In the genomic region with DNA sequence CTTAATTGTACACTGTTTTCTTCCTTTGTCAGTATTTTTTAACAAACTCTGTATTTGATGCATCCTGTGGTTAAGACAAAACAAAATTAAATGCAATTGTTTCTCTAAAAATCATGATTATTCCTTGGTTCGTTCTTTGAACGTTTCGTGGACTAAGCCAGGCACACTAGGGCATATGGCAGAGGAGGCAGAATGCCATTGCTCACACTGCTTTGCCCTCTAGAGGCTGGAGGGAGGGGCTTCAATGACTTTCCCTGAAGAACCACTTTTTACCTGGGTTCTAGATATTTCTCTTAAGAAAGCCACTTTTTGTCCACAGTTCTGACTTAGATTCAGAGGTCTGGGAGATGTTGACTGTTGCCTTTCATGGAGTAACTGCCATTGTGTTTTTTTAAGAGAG, we compare ENCODE assay signal across 25 cellular contexts.
DNase-seq lines count a peak whose midpoint lies in the region; ATAC-seq and TF ChIP-seq lines count a peak whose summit lies in the region.
"Had no signal": no experiment of that assay in that cellular context is flagged by ENCODE, and none has a peak within 500 bp of the region (broad histone marks: within the 10 kb centered on the region; RNA-seq: fewer than 3 reads in every experiment).

No MANE protein-coding gene starts in this region.

- H3K4me1 Mint-ChIP-seq in MCF 10A (ENCODE audit: insufficient read depth, unreplicated experiment): peaks cover 33% of the 10 kb centered on the region
- H3K4me1 Mint-ChIP-seq: memory B cell; stimulated activated naive B cell treated with anti-CD40 and anti-IgM and Interleukin-4, amounts not matched to agents 10 μg/mL and 1 μg/mL and 100 μg/mL, for 72 hours had no signal

- H3K36me3 ChIP-seq in breast epithelium (no peaks in the 10 kb centered on the region), WERI-Rb-1 (no peaks in the 10 kb centered on the region), hepatocyte (replicated peaks; ENCODE audit: insufficient read depth, low read depth) (no peaks in the 10 kb centered on the region), skeletal muscle satellite cell (ENCODE audit: insufficient read depth, low read length) (no peaks in the 10 kb centered on the region)
- H3K36me3 ChIP-seq: HAP-1, suprapubic skin had no signal

- H3K27ac ChIP-seq in breast epithelium (no peak overlapping the region), WERI-Rb-1 (no peak overlapping the region), hepatocyte (peak overlapping the region; percentile 21)
- H3K27ac ChIP-seq: suprapubic skin had no signal

- H3K4me1 ChIP-seq in breast epithelium: no peaks in the 10 kb centered on the region
- no peaks in the 10 kb centered on the region for H3K4me1 ChIP-seq in hepatocyte (ENCODE audit: insufficient read depth)
- H3K4me1 ChIP-seq in skeletal muscle satellite cell (ENCODE audit: control insufficient read depth, insufficient read depth, low read length): peaks cover 27% of the 10 kb centered on the region
- H3K4me1 ChIP-seq: HAP-1, suprapubic skin had no signal

- POLR2A ChIA-PET in MCF 10A (lab: Yijun Ruan, JAX): interaction anchor here (1.0 to 1.3 kb wide), 2 partner anchors 156 to 811 kb away, joined by 4 to 5 read pairs; a partner anchor contains a TSS

- no peak overlapping the region for H3K4me2 ChIP-seq in hepatocyte
- H3K4me2 ChIP-seq in skeletal muscle satellite cell (ENCODE audit: low read length): peak overlapping the region; percentile 71

- no peaks in the 10 kb centered on the region for H3K9me2 ChIP-seq in hepatocyte (replicated peaks; ENCODE audit: insufficient read depth)

- H3K9me3 Mint-ChIP-seq in MCF 10A (ENCODE audit: unreplicated experiment): peaks cover 7% of the 10 kb centered on the region
- H3K9me3 Mint-ChIP-seq: stimulated activated naive B cell treated with anti-CD40 and anti-IgM and Interleukin-4, amounts not matched to agents 10 μg/mL and 1 μg/mL and 100 μg/mL, for 72 hours had no signal

- WGBS in hepatocyte (ENCODE audit: low lambda C conversion rate, missing lambda C conversion rate): 90% methylated on average over 3 of the region's 3 CpGs

- no peak for TF ChIP-seq POLR2A in breast epithelium (IDR thresholded peaks at IDR 0.05)

- H3K9me3 ChIP-seq in breast epithelium (peaks cover 0 to 3% of the 10 kb centered on the region in 2 donors), WERI-Rb-1 (ENCODE audit: severe bottlenecking) (no peaks in the 10 kb centered on the region), hepatocyte (ENCODE audit: low read depth) (no peaks in the 10 kb centered on the region), skeletal muscle satellite cell (replicated peaks; ENCODE audit: low read length) (no peaks in the 10 kb centered on the region)
- H3K9me3 ChIP-seq: HAP-1, suprapubic skin had no signal

- ATAC-seq in HG03439 (IDR thresholded peaks at IDR 0.05; ENCODE audit: unreplicated experiment): no peak
- ATAC-seq: GM12878; stimulated activated naive B cell treated with anti-CD40 and anti-IgM and Interleukin-4, amounts not matched to agents 10 μg/mL and 1 μg/mL and 100 μg/mL, for 72 hours had no signal

- peak overlapping the region; percentile 88 for H3K27ac Mint-ChIP-seq in MCF 10A (ENCODE audit: low read depth, unreplicated experiment)
- H3K27ac Mint-ChIP-seq: memory B cell; stimulated activated naive B cell treated with anti-CD40 and anti-IgM and Interleukin-4, amounts not matched to agents 10 μg/mL and 1 μg/mL and 100 μg/mL, for 72 hours had no signal

- H3K36me3 Mint-ChIP-seq in MCF 10A (ENCODE audit: insufficient read depth, unreplicated experiment): peaks cover 7% of the 10 kb centered on the region
- H3K36me3 Mint-ChIP-seq: memory B cell; stimulated activated naive B cell treated with anti-CD40 and anti-IgM and Interleukin-4, amounts not matched to agents 10 μg/mL and 1 μg/mL and 100 μg/mL, for 72 hours had no signal

- DNase-seq in MCF 10A (ENCODE audit: unreplicated experiment) (no peak), breast epithelium (ENCODE audit: low spot score in 2 of 2) (no peak), WERI-Rb-1 (no peak), hepatocyte (ENCODE audit: low spot score) (no peak), NOMO-1 treated with dmso at 0.1 percent for 144 hours (lab: John Stamatoyannopoulos, UW; ENCODE audit: unreplicated experiment) (no peak), NCI-H2171 (lab: John Stamatoyannopoulos, UW) (no peak)
- DNase-seq: activated CD4-positive, alpha-beta T cell treated with anti-CD3 and anti-CD28 coated beads, Interleukin-2, amount 50 U/mL, for 4 hours; activated CD4-positive, CD25-positive, alpha-beta regulatory T cell; activated naive CD4-positive, alpha-beta T cell treated with anti-CD3 and anti-CD28 coated beads, Interleukin-2, amount 50 U/mL, for 16 hours; DMS79 treated with DMSO at 0.1 percent for 48 hours; KBM-7; NCI-H1417 treated with DMSO at 0.1 percent for 48 hours; NCI-H2171 treated with DMSO at 0.1 percent for 48 hours; NCI-H524; RPMI8226; stimulated activated CD4-positive, alpha-beta T cell treated with anti-CD3 and anti-CD28 coated beads, Interleukin-12 subunit alpha, Interleukin-12 subunit beta, amount 100 ng/mL, for 4 hours; stimulated activated CD4-positive, alpha-beta T cell treated with anti-CD3 and anti-CD28 coated beads, Interleukin-4, amount 100 ng/mL, for 24 hours; stimulated activated naive B cell treated with anti-CD40 and anti-IgM and Interleukin-4, amounts not matched to agents 10 μg/mL and 1 μg/mL and 100 μg/mL, for 72 hours; T-helper 9 cell had no signal

- H3K79me2 ChIP-seq in hepatocyte: no peaks in the 10 kb centered on the region

- H4K20me1 ChIP-seq in hepatocyte (ENCODE audit: insufficient read depth, poor library complexity, severe bottlenecking): no peaks in the 10 kb centered on the region

- no TSS peak for BruUV-seq in MCF 10A (replicated peaks; lab: Mats Ljungman, UMichigan)

- CTCF ChIA-PET in MCF 10A (lab: Yijun Ruan, JAX): interaction anchor here (0.6 to 2.6 kb wide), 7 partner anchors 9 to 1237 kb away, joined by 3 to 7 read pairs (median 4); no protein-coding TSS in a partner anchor

- peak overlapping the region; percentile 46 for H3K9ac ChIP-seq in skeletal muscle satellite cell (ENCODE audit: low read depth, low read length)

- intact Hi-C loops in MCF 10A (cut with micrococcal nuclease) (loop anchor here (2.0 kb wide), 1 partner anchor 37 kb away; no protein-coding TSS in a partner anchor), breast epithelium (cut with DNase I; ENCODE audit: low total_unique reads) (no loop called here)

- peak overlapping the region; percentile 55 for H3K4me3 Mint-ChIP-seq in MCF 10A (ENCODE audit: unreplicated experiment)
- H3K4me3 Mint-ChIP-seq: memory B cell; stimulated activated naive B cell treated with anti-CD40 and anti-IgM and Interleukin-4, amounts not matched to agents 10 μg/mL and 1 μg/mL and 100 μg/mL, for 72 hours had no signal

- no peak for TF ChIP-seq CTCF in MCF 10A (IDR thresholded peaks at IDR 0.05; ENCODE audit: unreplicated experiment)
- no peak for TF ChIP-seq CTCF in breast epithelium (IDR thresholded peaks at IDR 0.05)
- 0 out of 2 replicates have a peak, but pooled peaks have one; percentile 11 for TF ChIP-seq CTCF in WERI-Rb-1 (IDR thresholded peaks at IDR 0.05; ENCODE audit: low read depth, low read length)
- no peak for TF ChIP-seq CTCF in hepatocyte (IDR thresholded peaks at IDR 0.05; ENCODE audit: poor library complexity)

- no peaks in the 10 kb centered on the region for H3K27me3 Mint-ChIP-seq in MCF 10A (ENCODE audit: insufficient read depth, unreplicated experiment)
- H3K27me3 Mint-ChIP-seq: memory B cell had no signal

- H3K4me3 ChIP-seq in breast epithelium (no peak overlapping the region), WERI-Rb-1 (ENCODE audit: low read depth, low read length) (no peak overlapping the region), hepatocyte (no peak overlapping the region), skeletal muscle satellite cell (ENCODE audit: low read length) (peak overlapping the region; percentile 4)
- H3K4me3 ChIP-seq: GM12878, HAP-1, suprapubic skin had no signal

- H3K27me3 ChIP-seq in breast epithelium: no peaks in the 10 kb centered on the region
- no peaks in the 10 kb centered on the region for H3K27me3 ChIP-seq in WERI-Rb-1 (ENCODE audit: insufficient read depth, low read depth, severe bottlenecking)
- H3K27me3 ChIP-seq in hepatocyte: peaks cover 13% of the 10 kb centered on the region
- peaks cover 7% of the 10 kb centered on the region for H3K27me3 ChIP-seq in skeletal muscle satellite cell (ENCODE audit: control insufficient read depth, insufficient read depth, low read length)
- H3K27me3 ChIP-seq: suprapubic skin had no signal

- H2AFZ ChIP-seq in hepatocyte: no peak overlapping the region
